In the genomic region with DNA sequence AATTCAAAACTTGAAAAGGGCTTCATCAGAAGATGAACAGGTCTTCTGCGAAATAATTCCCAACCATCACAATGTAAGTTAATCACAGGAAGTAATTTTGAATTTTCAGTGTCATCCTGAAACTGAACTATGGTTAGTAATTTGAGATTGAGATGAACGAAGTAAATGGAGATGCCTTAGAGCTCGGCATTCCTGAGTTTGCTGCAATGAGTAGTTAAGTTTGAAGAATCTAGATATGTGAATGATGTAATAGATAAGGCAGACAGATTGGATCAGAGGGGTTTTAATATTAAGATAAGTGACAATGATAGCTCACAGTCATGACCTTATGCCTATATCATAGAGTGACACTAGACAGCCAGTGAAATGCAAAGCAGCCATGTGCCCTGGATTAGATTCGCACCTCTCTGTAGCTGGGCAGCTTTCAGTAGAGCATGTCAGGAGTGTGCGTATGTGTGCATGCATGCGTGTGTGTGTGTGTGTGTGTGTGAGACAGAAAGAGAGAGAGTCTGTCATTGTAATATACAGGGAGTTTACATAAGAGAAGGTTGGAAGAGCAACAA, we compare ENCODE assay signal across 11 cellular contexts.
DNase-seq lines count a peak whose midpoint lies in the region; ATAC-seq, FAIRE-seq and TF ChIP-seq lines count a peak whose summit lies in the region.
"Had no signal": no experiment of that assay in that cellular context is flagged by ENCODE, and none has a peak within 500 bp of the region (broad histone marks: within the 10 kb centered on the region; RNA-seq: fewer than 3 reads in every experiment).

No MANE protein-coding gene starts in this region.

- peak overlapping the region; percentile 75 for H3K27ac Mint-ChIP-seq in activated naive CD8-positive, alpha-beta T cell treated with anti-CD3 and anti-CD28 coated beads for 36 hours
- H3K27ac Mint-ChIP-seq: dendritic cell treated with granulocyte-macrophage colony-stimulating factor and Interleukin-4, amounts not matched to agents 40 ng/mL and 50 ng/mL, for 4 days had no signal

- TF ChIP-seq CTCF in tibial nerve (IDR thresholded peaks at IDR 0.05): no peak
- TF ChIP-seq CTCF in right atrium auricular region (IDR thresholded peaks at IDR 0.05): no peak

- peak; percentile 21 for DNase-seq in stimulated activated naive CD4-positive, alpha-beta T cell treated with Interleukin-2 at 50 U/mL for 16 hours (lab: John Stamatoyannopoulos, UW)
- no peak for DNase-seq in stimulated activated naive CD4-positive, alpha-beta T cell (lab: John Stamatoyannopoulos, UW)
- DNase-seq in activated naive CD8-positive, alpha-beta T cell treated with anti-CD3 and anti-CD28 coated beads for 36 hours: no peak
- DNase-seq in urothelium cell line (ENCODE audit: low spot score) (no peak), tibial nerve (ENCODE audit: low spot score in 2 of 2) (no peak), left lobe of liver (ENCODE audit: low spot score) (no peak), right atrium auricular region (ENCODE audit: low spot score) (no peak)

- peak overlapping the region; percentile 3 for H3K4me3 Mint-ChIP-seq in activated naive CD8-positive, alpha-beta T cell treated with anti-CD3 and anti-CD28 coated beads for 36 hours
- H3K4me3 Mint-ChIP-seq: dendritic cell treated with granulocyte-macrophage colony-stimulating factor and Interleukin-4, amounts not matched to agents 40 ng/mL and 50 ng/mL, for 4 days had no signal

- no peak for TF ChIP-seq POLR2A in tibial nerve (IDR thresholded peaks at IDR 0.05)

- ATAC-seq in HG03095 (IDR thresholded peaks at IDR 0.05; ENCODE audit: unreplicated experiment) (peak; percentile 38), left lobe of liver (no peak)

- TF ChIP-seq EP300 in tibial nerve (IDR thresholded peaks at IDR 0.05): no peak

- H3K9me3 ChIP-seq in tibial nerve (no peaks in the 10 kb centered on the region), right atrium auricular region (no peaks in the 10 kb centered on the region)

- 66 to 72% methylated on average over 6 of the region's 6 CpGs for WGBS in tibial nerve, 2 donors

- H3K27ac ChIP-seq in tibial nerve (no peak overlapping the region), right atrium auricular region (no peak overlapping the region)
- H3K27ac ChIP-seq: C4-2B, HL-60 had no signal

- H3K9me3 Mint-ChIP-seq in activated naive CD8-positive, alpha-beta T cell treated with anti-CD3 and anti-CD28 coated beads for 36 hours: peaks cover 5% of the 10 kb centered on the region
- H3K9me3 Mint-ChIP-seq: dendritic cell treated with granulocyte-macrophage colony-stimulating factor and Interleukin-4, amounts not matched to agents 40 ng/mL and 50 ng/mL, for 4 days had no signal

- H3K4me1 Mint-ChIP-seq in activated naive CD8-positive, alpha-beta T cell treated with anti-CD3 and anti-CD28 coated beads for 36 hours: peaks cover 58% of the 10 kb centered on the region

- peaks cover 34% of the 10 kb centered on the region for H3K36me3 Mint-ChIP-seq in activated naive CD8-positive, alpha-beta T cell treated with anti-CD3 and anti-CD28 coated beads for 36 hours

- FAIRE-seq in urothelium cell line (lab: Jason Lieb, UNC): no peak

- no peaks in the 10 kb centered on the region for H3K27me3 ChIP-seq in tibial nerve
- H3K27me3 ChIP-seq in right atrium auricular region: no peaks in the 10 kb centered on the region

- H3K4me3 ChIP-seq in tibial nerve: no peak overlapping the region
- H3K4me3 ChIP-seq in right atrium auricular region: no peak overlapping the region

- H3K4me1 ChIP-seq in tibial nerve (peaks cover 0 to 7% (median 0%) of the 10 kb centered on the region in 4 donors), right atrium auricular region (peaks cover 0 to 8% of the 10 kb centered on the region in 2 donors)

- H3K36me3 ChIP-seq in tibial nerve (peaks cover 0 to 5% (median 0%) of the 10 kb centered on the region in 3 donors), right atrium auricular region (no peaks in the 10 kb centered on the region)

- no peaks in the 10 kb centered on the region for H3K27me3 Mint-ChIP-seq in activated naive CD8-positive, alpha-beta T cell treated with anti-CD3 and anti-CD28 coated beads for 36 hours
- H3K27me3 Mint-ChIP-seq: dendritic cell treated with granulocyte-macrophage colony-stimulating factor and Interleukin-4, amounts not matched to agents 40 ng/mL and 50 ng/mL, for 4 days had no signal
